1 cellular context compared by ENCODE assay signal in genomic region chr2:84925336-84925723, GRCh38.
A peak's percentile ranks its signal among the peaks of the same experiment; 100 is the strongest.
TF ChIP-seq lines count a peak whose summit lies in the region.

No MANE protein-coding gene starts in this region.

TF ChIP-seq in K562, 482 proteins besides CTCF, POLR2A, EP300 and RAD21:
- TF ChIP-seq USF1 (CRISPR knock-in tag; IDR thresholded peaks at IDR 0.05) (peak; percentile 8; the same call in 1 of the 2 replicates), NR2F6 (CRISPR knock-in tag; IDR thresholded peaks at IDR 0.05) (no peak), ZNF316 (IDR thresholded peaks at IDR 0.05) (0 out of 2 replicates have a peak, but pooled peaks have one; percentile 3)
